1 cellular context compared by ENCODE assay signal in the genomic region with DNA sequence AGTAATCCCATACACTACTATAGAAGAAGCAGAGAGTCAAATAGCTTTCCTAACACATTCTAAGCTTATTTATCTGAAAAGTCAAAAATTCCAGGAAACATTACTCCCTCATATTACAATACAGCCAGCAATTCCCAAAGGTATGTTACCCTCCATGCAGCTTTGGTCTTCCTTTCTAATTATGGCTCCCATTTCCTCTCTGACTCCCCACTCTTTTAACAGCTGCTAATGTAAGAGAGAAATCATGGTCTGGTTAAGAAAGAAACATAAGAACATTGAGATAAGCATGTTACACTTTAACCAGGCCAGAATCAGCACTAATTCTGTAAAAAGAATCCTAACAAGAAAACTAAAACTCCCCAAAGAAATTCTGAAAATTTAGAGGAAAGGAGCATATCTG.
TF ChIP-seq lines count a peak whose summit lies in the region.

No MANE protein-coding gene starts in this region.

TF ChIP-seq in WTC11, 78 proteins besides CTCF, POLR2A, EP300 and RAD21 (continued from another document):
- TF ChIP-seq, protein P1, sequence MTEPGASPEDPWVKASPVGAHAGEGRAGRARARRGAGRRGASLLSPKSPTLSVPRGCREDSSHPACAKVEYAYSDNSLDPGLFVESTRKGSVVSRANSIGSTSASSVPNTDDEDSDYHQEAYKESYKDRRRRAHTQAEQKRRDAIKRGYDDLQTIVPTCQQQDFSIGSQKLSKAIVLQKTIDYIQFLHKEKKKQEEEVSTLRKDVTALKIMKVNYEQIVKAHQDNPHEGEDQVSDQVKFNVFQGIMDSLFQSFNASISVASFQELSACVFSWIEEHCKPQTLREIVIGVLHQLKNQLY (CRISPR knock-in tag; IDR thresholded peaks at IDR 0.05), result no peak
- TF ChIP-seq FOXK1 (CRISPR knock-in tag; IDR thresholded peaks at IDR 0.05), result no peak
- no peak for TF ChIP-seq MXD4 (CRISPR knock-in tag; IDR thresholded peaks at IDR 0.05; ENCODE audit: borderline replicate concordance)
- TF ChIP-seq ZNF416 (CRISPR knock-in tag; IDR thresholded peaks at IDR 0.05), result no peak
- no peak for TF ChIP-seq SOX15 (CRISPR knock-in tag; IDR thresholded peaks at IDR 0.05)
- TF ChIP-seq SMAD3 (CRISPR knock-in tag; IDR thresholded peaks at IDR 0.05; ENCODE audit: borderline replicate concordance), result no peak
- no peak for TF ChIP-seq ESRRA (CRISPR knock-in tag; IDR thresholded peaks at IDR 0.05; ENCODE audit: borderline replicate concordance)
- TF ChIP-seq, protein P2, sequence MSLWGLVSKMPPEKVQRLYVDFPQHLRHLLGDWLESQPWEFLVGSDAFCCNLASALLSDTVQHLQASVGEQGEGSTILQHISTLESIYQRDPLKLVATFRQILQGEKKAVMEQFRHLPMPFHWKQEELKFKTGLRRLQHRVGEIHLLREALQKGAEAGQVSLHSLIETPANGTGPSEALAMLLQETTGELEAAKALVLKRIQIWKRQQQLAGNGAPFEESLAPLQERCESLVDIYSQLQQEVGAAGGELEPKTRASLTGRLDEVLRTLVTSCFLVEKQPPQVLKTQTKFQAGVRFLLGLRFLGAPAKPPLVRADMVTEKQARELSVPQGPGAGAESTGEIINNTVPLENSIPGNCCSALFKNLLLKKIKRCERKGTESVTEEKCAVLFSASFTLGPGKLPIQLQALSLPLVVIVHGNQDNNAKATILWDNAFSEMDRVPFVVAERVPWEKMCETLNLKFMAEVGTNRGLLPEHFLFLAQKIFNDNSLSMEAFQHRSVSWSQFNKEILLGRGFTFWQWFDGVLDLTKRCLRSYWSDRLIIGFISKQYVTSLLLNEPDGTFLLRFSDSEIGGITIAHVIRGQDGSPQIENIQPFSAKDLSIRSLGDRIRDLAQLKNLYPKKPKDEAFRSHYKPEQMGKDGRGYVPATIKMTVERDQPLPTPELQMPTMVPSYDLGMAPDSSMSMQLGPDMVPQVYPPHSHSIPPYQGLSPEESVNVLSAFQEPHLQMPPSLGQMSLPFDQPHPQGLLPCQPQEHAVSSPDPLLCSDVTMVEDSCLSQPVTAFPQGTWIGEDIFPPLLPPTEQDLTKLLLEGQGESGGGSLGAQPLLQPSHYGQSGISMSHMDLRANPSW (CRISPR knock-in tag; conservative IDR thresholded peaks at IDR 0.05; ENCODE audit: low read depth), result no peak
- no peak for TF ChIP-seq RORB (CRISPR knock-in tag; IDR thresholded peaks at IDR 0.05)
